In the genomic region with DNA sequence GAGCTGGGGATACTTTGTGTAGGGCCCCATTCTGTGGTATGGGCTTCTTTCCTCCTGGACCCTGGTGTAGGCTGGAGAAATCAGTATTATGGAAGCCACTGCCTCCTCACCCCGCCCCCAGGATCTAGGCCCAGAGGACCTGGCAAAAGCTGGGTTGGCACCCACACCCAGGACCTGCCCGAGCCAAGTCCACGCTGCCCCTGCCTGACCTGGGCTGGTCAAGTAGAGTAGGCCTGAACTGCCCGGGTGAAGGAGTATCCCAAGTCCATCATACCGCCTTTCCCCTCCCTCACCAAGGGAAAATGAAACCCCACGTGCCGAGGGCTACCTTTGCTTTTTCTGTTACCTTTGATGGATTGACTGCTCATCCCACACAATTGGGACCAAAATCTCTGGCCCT, we compare ENCODE assay signal across 1 cellular context.
TF ChIP-seq lines count a peak whose summit lies in the region.

No MANE protein-coding gene starts in this region.

TF ChIP-seq in WTC11, 78 proteins besides CTCF, POLR2A, EP300 and RAD21 (continued from another document):
- TF ChIP-seq STAT6 (CRISPR knock-in tag; conservative IDR thresholded peaks at IDR 0.05; ENCODE audit: low read depth): no peak
- TF ChIP-seq, protein P1, sequence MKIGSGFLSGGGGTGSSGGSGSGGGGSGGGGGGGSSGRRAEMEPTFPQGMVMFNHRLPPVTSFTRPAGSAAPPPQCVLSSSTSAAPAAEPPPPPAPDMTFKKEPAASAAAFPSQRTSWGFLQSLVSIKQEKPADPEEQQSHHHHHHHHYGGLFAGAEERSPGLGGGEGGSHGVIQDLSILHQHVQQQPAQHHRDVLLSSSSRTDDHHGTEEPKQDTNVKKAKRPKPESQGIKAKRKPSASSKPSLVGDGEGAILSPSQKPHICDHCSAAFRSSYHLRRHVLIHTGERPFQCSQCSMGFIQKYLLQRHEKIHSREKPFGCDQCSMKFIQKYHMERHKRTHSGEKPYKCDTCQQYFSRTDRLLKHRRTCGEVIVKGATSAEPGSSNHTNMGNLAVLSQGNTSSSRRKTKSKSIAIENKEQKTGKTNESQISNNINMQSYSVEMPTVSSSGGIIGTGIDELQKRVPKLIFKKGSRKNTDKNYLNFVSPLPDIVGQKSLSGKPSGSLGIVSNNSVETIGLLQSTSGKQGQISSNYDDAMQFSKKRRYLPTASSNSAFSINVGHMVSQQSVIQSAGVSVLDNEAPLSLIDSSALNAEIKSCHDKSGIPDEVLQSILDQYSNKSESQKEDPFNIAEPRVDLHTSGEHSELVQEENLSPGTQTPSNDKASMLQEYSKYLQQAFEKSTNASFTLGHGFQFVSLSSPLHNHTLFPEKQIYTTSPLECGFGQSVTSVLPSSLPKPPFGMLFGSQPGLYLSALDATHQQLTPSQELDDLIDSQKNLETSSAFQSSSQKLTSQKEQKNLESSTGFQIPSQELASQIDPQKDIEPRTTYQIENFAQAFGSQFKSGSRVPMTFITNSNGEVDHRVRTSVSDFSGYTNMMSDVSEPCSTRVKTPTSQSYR (CRISPR knock-in tag; IDR thresholded peaks at IDR 0.05): no peak
- no peak for TF ChIP-seq ATF2 (CRISPR knock-in tag; IDR thresholded peaks at IDR 0.05; ENCODE audit: borderline replicate concordance, low read depth)
- no peak for TF ChIP-seq FOXP1 (CRISPR knock-in tag; IDR thresholded peaks at IDR 0.05; ENCODE audit: borderline replicate concordance)
- TF ChIP-seq ERG (CRISPR knock-in tag; IDR thresholded peaks at IDR 0.05): no peak
- TF ChIP-seq ETV6 (CRISPR knock-in tag; IDR thresholded peaks at IDR 0.05): no peak
- TF ChIP-seq, protein P2, sequence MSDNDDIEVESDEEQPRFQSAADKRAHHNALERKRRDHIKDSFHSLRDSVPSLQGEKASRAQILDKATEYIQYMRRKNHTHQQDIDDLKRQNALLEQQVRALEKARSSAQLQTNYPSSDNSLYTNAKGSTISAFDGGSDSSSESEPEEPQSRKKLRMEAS (CRISPR knock-in tag; IDR thresholded peaks at IDR 0.05): no peak
- TF ChIP-seq JAZF1 (CRISPR knock-in tag; IDR thresholded peaks at IDR 0.05): no peak
- TF ChIP-seq, protein P3, sequence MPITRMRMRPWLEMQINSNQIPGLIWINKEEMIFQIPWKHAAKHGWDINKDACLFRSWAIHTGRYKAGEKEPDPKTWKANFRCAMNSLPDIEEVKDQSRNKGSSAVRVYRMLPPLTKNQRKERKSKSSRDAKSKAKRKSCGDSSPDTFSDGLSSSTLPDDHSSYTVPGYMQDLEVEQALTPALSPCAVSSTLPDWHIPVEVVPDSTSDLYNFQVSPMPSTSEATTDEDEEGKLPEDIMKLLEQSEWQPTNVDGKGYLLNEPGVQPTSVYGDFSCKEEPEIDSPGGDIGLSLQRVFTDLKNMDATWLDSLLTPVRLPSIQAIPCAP (CRISPR knock-in tag; IDR thresholded peaks at IDR 0.05): no peak
- no peak for TF ChIP-seq ZNF263 (CRISPR knock-in tag; IDR thresholded peaks at IDR 0.05; ENCODE audit: low read depth)
- TF ChIP-seq, protein P4, sequence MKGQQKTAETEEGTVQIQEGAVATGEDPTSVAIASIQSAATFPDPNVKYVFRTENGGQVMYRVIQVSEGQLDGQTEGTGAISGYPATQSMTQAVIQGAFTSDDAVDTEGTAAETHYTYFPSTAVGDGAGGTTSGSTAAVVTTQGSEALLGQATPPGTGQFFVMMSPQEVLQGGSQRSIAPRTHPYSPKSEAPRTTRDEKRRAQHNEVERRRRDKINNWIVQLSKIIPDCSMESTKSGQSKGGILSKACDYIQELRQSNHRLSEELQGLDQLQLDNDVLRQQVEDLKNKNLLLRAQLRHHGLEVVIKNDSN (CRISPR knock-in tag; IDR thresholded peaks at IDR 0.05): no peak
